16 cellular contexts compared by ENCODE assay signal in the genomic region with DNA sequence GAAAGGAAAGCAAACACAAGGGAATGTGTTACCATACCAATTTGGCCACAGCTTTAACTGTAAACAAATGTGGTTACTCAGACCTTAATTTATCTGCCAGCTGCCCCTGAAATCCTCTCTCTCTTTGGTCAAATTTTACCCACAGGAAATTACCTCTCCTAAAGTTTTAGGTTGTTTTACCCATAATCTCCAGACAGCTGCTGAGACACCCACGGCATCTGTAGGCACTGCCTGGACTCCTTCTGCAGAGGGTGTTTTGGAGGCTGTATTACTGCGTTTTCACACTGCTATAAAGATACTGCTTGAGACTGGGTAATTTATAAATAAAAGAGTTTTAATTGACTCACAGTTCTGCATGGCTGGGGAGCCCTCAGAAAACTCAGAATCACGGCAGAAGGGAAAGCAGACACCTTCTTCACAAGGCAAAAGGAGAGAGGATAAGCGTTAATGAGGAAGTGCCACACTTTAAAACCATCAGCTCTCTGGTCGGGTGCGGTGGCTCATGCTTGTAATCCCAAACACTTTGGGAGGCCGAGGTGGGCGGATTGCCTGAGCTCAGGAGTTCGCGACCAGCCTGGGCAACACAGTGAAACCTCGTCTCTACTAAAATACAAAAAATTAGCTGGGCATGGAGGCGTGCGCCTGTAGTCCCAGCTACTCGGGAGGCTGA.
DNase-seq lines count a peak whose midpoint lies in the region; ATAC-seq and TF ChIP-seq lines count a peak whose summit lies in the region.
"Had no signal": no experiment of that assay in that cellular context is flagged by ENCODE, and none has a peak within 500 bp of the region (broad histone marks: within the 10 kb centered on the region; RNA-seq: fewer than 3 reads in every experiment).

No MANE protein-coding gene starts in this region.

- ATAC-seq in Right ventricle myocardium superior (ENCODE audit: poor library complexity), result no peak

- H3K36me3 ChIP-seq in cardiac muscle cell, result no peaks in the 10 kb centered on the region
- no peaks in the 10 kb centered on the region for H3K36me3 ChIP-seq in PC-9 (ENCODE audit: low read depth)

- peak overlapping the region; percentile 65 for H3K27ac ChIP-seq in cardiac muscle cell
- no peak overlapping the region for H3K27ac ChIP-seq in PC-9
- H3K27ac ChIP-seq: SK-N-MC had no signal

- peaks cover 3% of the 10 kb centered on the region for H3K36me3 Mint-ChIP-seq in mesothelial cell of epicardium
- H3K36me3 Mint-ChIP-seq: CD8-positive, alpha-beta memory T cell had no signal

- no TSS peak for BruUV-seq in PC-9 (replicated peaks; lab: Mats Ljungman, UMichigan)

- H3K4me1 ChIP-seq in cardiac muscle cell (ENCODE audit: low read depth), result peaks cover 38% of the 10 kb centered on the region
- H3K4me1 ChIP-seq in PC-9 (replicated peaks; ENCODE audit: insufficient read depth), result no peaks in the 10 kb centered on the region

- no peak overlapping the region for H3K4me3 ChIP-seq in cardiac muscle cell
- H3K4me3 ChIP-seq in PC-9, result no peak overlapping the region
- H3K4me3 ChIP-seq: SK-N-MC had no signal

- peaks cover 8% of the 10 kb centered on the region for H3K9me3 Mint-ChIP-seq in mesothelial cell of epicardium

- no peaks in the 10 kb centered on the region for H3K27me3 ChIP-seq in cardiac muscle cell
- no peaks in the 10 kb centered on the region for H3K27me3 ChIP-seq in PC-9 (ENCODE audit: insufficient read depth, low read depth)

- no peak overlapping the region for H3K4me3 Mint-ChIP-seq in mesothelial cell of epicardium
- H3K4me3 Mint-ChIP-seq: CD8-positive, alpha-beta memory T cell; HFFc6 had no signal

- no peaks in the 10 kb centered on the region for H4K20me1 ChIP-seq in PC-9 (ENCODE audit: insufficient read depth)

- no peaks in the 10 kb centered on the region for H3K79me2 ChIP-seq in PC-9 (ENCODE audit: low read depth)

- no peaks in the 10 kb centered on the region for H3F3A ChIP-seq in PC-9 (ENCODE audit: insufficient read depth, low read depth)

- no peak for TF ChIP-seq CTCF in cardiac muscle cell (IDR thresholded peaks at IDR 0.05; ENCODE audit: low read depth, low read length)
- TF ChIP-seq CTCF in PC-9 (conservative IDR thresholded peaks at IDR 0.05), result no peak
- TF ChIP-seq CTCF in mesothelial cell of epicardium (IDR thresholded peaks at IDR 0.05; ENCODE audit: unreplicated experiment), result no peak

- intact Hi-C loops in Right ventricle myocardium superior (cut with DNase I) (no loop called here), PC-9 (cut with micrococcal nuclease; ENCODE audit: unreplicated experiment) (no loop called here)

- H3K27me3 Mint-ChIP-seq in mesothelial cell of epicardium (ENCODE audit: low read depth), result no peaks in the 10 kb centered on the region
- H3K27me3 Mint-ChIP-seq: CD8-positive, alpha-beta memory T cell had no signal

- H3K4me2 ChIP-seq in PC-9, result no peak overlapping the region

- H2AFZ ChIP-seq in PC-9, result 0 out of 2 replicates have a peak overlapping the region, but pooled peaks have one; percentile 40

- 0 out of 2 replicates have a peak, but pooled peaks cover 2% of the 10 kb centered on the region for H3K9me2 ChIP-seq in PC-9 (ENCODE audit: insufficient read depth)

- peak overlapping the region; percentile 70 for H3K27ac Mint-ChIP-seq in mesothelial cell of epicardium
- H3K27ac Mint-ChIP-seq: CD8-positive, alpha-beta memory T cell; HFFc6 had no signal

- POLR2A ChIA-PET in PC-9 (lab: Charles Lee; ENCODE audit: unreplicated experiment), result no interaction called here

- DNase-seq in cardiac muscle cell (ENCODE audit: low read depth in 1 of 2, low spot score in 1 of 2) (no peak), Right ventricle myocardium superior (no peak), PC-9 (no peak), mesothelial cell of epicardium (ENCODE audit: low spot score in 2 of 2, unreplicated experiment in 2 of 2) (no peak), NCI-H2081 treated with DMSO at 0.1 percent for 48 hours (lab: John Stamatoyannopoulos, UW) (no peak), UCSD-AML1 (lab: John Stamatoyannopoulos, UW; ENCODE audit: unreplicated experiment) (no peak), NCI-H2029 treated with DMSO at 0.1 percent for 48 hours (lab: John Stamatoyannopoulos, UW) (no peak)
- DNase-seq: C1 segment of cervical spinal cord; CD8-positive, alpha-beta memory T cell; DMS79 treated with DMSO at 0.1 percent for 48 hours; HFFc6; KG1; MV-4-11; NCI-H1694 treated with DMSO at 0.1 percent for 48 hours; NCI-H226 had no signal

- CTCF ChIA-PET in PC-9 (lab: Charles Lee), result no interaction called here

- H3K4me1 Mint-ChIP-seq in mesothelial cell of epicardium, result peaks cover 59% of the 10 kb centered on the region
- H3K4me1 Mint-ChIP-seq: CD8-positive, alpha-beta memory T cell had no signal

- no peaks in the 10 kb centered on the region for H3K9me3 ChIP-seq in cardiac muscle cell (ENCODE audit: low read depth)
- H3K9me3 ChIP-seq in PC-9 (ENCODE audit: insufficient read depth, low read depth), result no peaks in the 10 kb centered on the region
